ENCODE assay signal across 13 cellular contexts in genomic region chrX:71302461-71303213, GRCh38. TPM values are rescaled to one million over a fixed set of nuclear protein-coding genes. Genes with fewer than 3 reads are reported as not detected.
DNase-seq lines count a peak whose midpoint lies in the region; ATAC-seq, FAIRE-seq and TF ChIP-seq lines count a peak whose summit lies in the region.
"Had no signal": no experiment of that assay in that cellular context is flagged by ENCODE, and none has a peak within 500 bp of the region (broad histone marks: within the 10 kb centered on the region; RNA-seq: fewer than 3 reads in every experiment).

No MANE protein-coding gene starts in this region.

- no peak for TF ChIP-seq RAD21 in A549 (conservative IDR thresholded peaks at IDR 0.05 in 1 of 2, IDR thresholded peaks at IDR 0.05 in 1 of 2)

- H3K4me1 ChIP-seq in A549 (no peaks in the 10 kb centered on the region), PC-9 (replicated peaks; ENCODE audit: insufficient read depth) (no peaks in the 10 kb centered on the region)

- WGBS in A549 (ENCODE audit: missing lambda C conversion rate) = 82% methylated on average over 5 of the region's 5 CpGs

- no peak for TF ChIP-seq CTCF in A549 (IDR thresholded peaks at IDR 0.05)
- TF ChIP-seq CTCF in PC-9 (conservative IDR thresholded peaks at IDR 0.05) = no peak

- no peaks in the 10 kb centered on the region for H3K36me3 ChIP-seq in PC-9 (ENCODE audit: low read depth)

- FAIRE-seq in A549 (lab: Jason Lieb, UNC) = peak; percentile 39
- FAIRE-seq in HTR-8/SVneo (lab: Jason Lieb, UNC) = peak; percentile 42

- peaks cover 30% of the 10 kb centered on the region; the same call in 1 of the 2 replicates for H3F3A ChIP-seq in PC-9 (ENCODE audit: insufficient read depth, low read depth)

- BruUV-seq in PC-9 (replicated peaks; lab: Mats Ljungman, UMichigan) = no TSS peak

- TF ChIP-seq EP300 in A549 (IDR thresholded peaks at IDR 0.05) = no peak

- H3K4me2 ChIP-seq in A549 = no peak overlapping the region
- H3K4me2 ChIP-seq in PC-9 = no peak overlapping the region

- H3K4me3 ChIP-seq in A549 (no peak overlapping the region), PC-9 (no peak overlapping the region)
- H3K4me3 ChIP-seq: SK-N-MC had no signal

- H3K9me3 ChIP-seq in A549 = no peaks in the 10 kb centered on the region
- H3K9me3 ChIP-seq in PC-9 (ENCODE audit: insufficient read depth, low read depth) = no peaks in the 10 kb centered on the region

- H3K79me2 ChIP-seq in PC-9 (ENCODE audit: low read depth) = no peaks in the 10 kb centered on the region

- intact Hi-C loops in activated T-helper 1 cell treated with anti-CD3 and anti-CD28 coated beads, Interleukin-12 subunit alpha, Interleukin-12 subunit beta, Interleukin-2, Interleukin-4 antibody, amounts not matched to agents 30 ng/mL and 10 ng/mL and 1 ng/mL, durations not matched to agents 14 hours and 24 hours and 36 hours (cut with micrococcal nuclease) = no loop called here
- intact Hi-C loops in PC-9 (cut with micrococcal nuclease; ENCODE audit: unreplicated experiment) (no loop called here), head of caudate nucleus (cut with DNase I) (no loop called here)

- no peaks in the 10 kb centered on the region for H3K9me2 ChIP-seq in PC-9 (ENCODE audit: insufficient read depth)

- ATAC-seq in A549 (peak in 1 of 2 experiments; percentile 10; a peak in 2 of 6 replicates), HG02981 (IDR thresholded peaks at IDR 0.05; ENCODE audit: unreplicated experiment) (no peak)

- no peaks in the 10 kb centered on the region for H3K27me3 Mint-ChIP-seq in activated T-helper 1 cell treated with anti-CD3 and anti-CD28 coated beads, Interleukin-12 subunit alpha, Interleukin-12 subunit beta, Interleukin-2, Interleukin-4 antibody, amounts not matched to agents 30 ng/mL and 10 ng/mL and 1 ng/mL, durations not matched to agents 14 hours and 24 hours and 36 hours (ENCODE audit: insufficient read depth)

- no peak for TF ChIP-seq POLR2A in A549 (IDR thresholded peaks at IDR 0.05; ENCODE audit: low read length)

- H3K9me3 Mint-ChIP-seq in activated T-helper 1 cell treated with anti-CD3 and anti-CD28 coated beads, Interleukin-12 subunit alpha, Interleukin-12 subunit beta, Interleukin-2, Interleukin-4 antibody, amounts not matched to agents 30 ng/mL and 10 ng/mL and 1 ng/mL, durations not matched to agents 14 hours and 24 hours and 36 hours = no peaks in the 10 kb centered on the region

- peaks cover 32% of the 10 kb centered on the region for H3K4me1 Mint-ChIP-seq in activated T-helper 1 cell treated with anti-CD3 and anti-CD28 coated beads, Interleukin-12 subunit alpha, Interleukin-12 subunit beta, Interleukin-2, Interleukin-4 antibody, amounts not matched to agents 30 ng/mL and 10 ng/mL and 1 ng/mL, durations not matched to agents 14 hours and 24 hours and 36 hours (ENCODE audit: low read depth)

- POLR2A ChIA-PET in A549 (lab: Yijun Ruan, JAX) (interaction anchor here (2.1 kb wide), 1 partner anchor 19 kb away, joined by 11 read pairs; the partner anchor contains the start of gene NONO), PC-9 (lab: Charles Lee; ENCODE audit: unreplicated experiment) (interaction anchor here (0.6 kb wide), 1 partner anchor 1237 kb away, joined by 6 read pairs; no protein-coding TSS in a partner anchor)

- H2AFZ ChIP-seq in PC-9 = no peak overlapping the region

- no peak overlapping the region for H3K4me3 Mint-ChIP-seq in activated T-helper 1 cell treated with anti-CD3 and anti-CD28 coated beads, Interleukin-12 subunit alpha, Interleukin-12 subunit beta, Interleukin-2, Interleukin-4 antibody, amounts not matched to agents 30 ng/mL and 10 ng/mL and 1 ng/mL, durations not matched to agents 14 hours and 24 hours and 36 hours

- CTCF ChIA-PET in A549 (lab: Yijun Ruan, JAX) (interaction anchor here (1.0 kb wide), 1 partner anchor 18 kb away, joined by 3 read pairs; no protein-coding TSS in a partner anchor), PC-9 (lab: Charles Lee) (no interaction called here)

- 0 out of 2 replicates have a peak, but pooled peaks cover 2% of the 10 kb centered on the region for H4K20me1 ChIP-seq in PC-9 (ENCODE audit: insufficient read depth)

- H3K27ac ChIP-seq in A549 (no peak overlapping the region), PC-9 (no peak overlapping the region)
- H3K27ac ChIP-seq: epithelial cell of prostate had no signal

- H3K27ac Mint-ChIP-seq in activated T-helper 1 cell treated with anti-CD3 and anti-CD28 coated beads, Interleukin-12 subunit alpha, Interleukin-12 subunit beta, Interleukin-2, Interleukin-4 antibody, amounts not matched to agents 30 ng/mL and 10 ng/mL and 1 ng/mL, durations not matched to agents 14 hours and 24 hours and 36 hours = peak overlapping the region; percentile 81

- no peaks in the 10 kb centered on the region for H3K27me3 ChIP-seq in PC-9 (ENCODE audit: insufficient read depth, low read depth)

- H3K36me3 Mint-ChIP-seq in activated T-helper 1 cell treated with anti-CD3 and anti-CD28 coated beads, Interleukin-12 subunit alpha, Interleukin-12 subunit beta, Interleukin-2, Interleukin-4 antibody, amounts not matched to agents 30 ng/mL and 10 ng/mL and 1 ng/mL, durations not matched to agents 14 hours and 24 hours and 36 hours (ENCODE audit: low read depth) = peaks cover 34% of the 10 kb centered on the region

- DNase-seq in A549 (ENCODE audit: low read depth in 1 of 2, low spot score in 1 of 2) (no peak), HTR-8/SVneo (ENCODE audit: insufficient read length, low spot score) (no peak), iris pigment epithelial cell (ENCODE audit: low read depth) (peak; percentile 22), PC-9 (no peak), head of caudate nucleus (no peak), GM19238 (ENCODE audit: insufficient read length, low spot score) (no peak)
- no peak for DNase-seq in activated T-helper 1 cell treated with anti-CD3 and anti-CD28 coated beads, Interleukin-12 subunit alpha, Interleukin-12 subunit beta, Interleukin-2, Interleukin-4 antibody, amounts not matched to agents 30 ng/mL and 10 ng/mL and 1 ng/mL, durations not matched to agents 14 hours and 24 hours and 36 hours (ENCODE audit: low spot score)
- DNase-seq: C1 segment of cervical spinal cord, MM.1S, NCI-H510A treated with DMSO at 0.1 percent for 48 hours had no signal

TF ChIP-seq in A549, 52 proteins besides CTCF, POLR2A, EP300 and RAD21 (continues in another document):
- no peak for TF ChIP-seq USF2 (IDR thresholded peaks at IDR 0.05)
- TF ChIP-seq JUN (IDR thresholded peaks at IDR 0.05) = no peak
- TF ChIP-seq FOSB (CRISPR knock-in tag; IDR thresholded peaks at IDR 0.05) = no peak
- no peak for TF ChIP-seq ELK1 (IDR thresholded peaks at IDR 0.05; ENCODE audit: low read depth, low read length)
- no peak for TF ChIP-seq RARB (CRISPR knock-in tag; IDR thresholded peaks at IDR 0.05)
- TF ChIP-seq FOXS1 (CRISPR knock-in tag; IDR thresholded peaks at IDR 0.05) = no peak
- TF ChIP-seq GATA3 (IDR thresholded peaks at IDR 0.05; ENCODE audit: borderline replicate concordance) = no peak
- no peak for TF ChIP-seq POLR2AphosphoS2 (conservative IDR thresholded peaks at IDR 0.05; ENCODE audit: low read length)

RNA-seq across cellular contexts. Expression of gene ITGB1BP2, which starts 1.1 kb away (rescaled TPM):
- 3.1 and 3.6 TPM in 2 replicates for polyA plus RNA-seq in A549 (2011; rRNA removed)
- polyA plus RNA-seq in A549 (2012; cell fraction: cytosol; rRNA removed) = 1.7 and 1.9 TPM in 2 replicates
- 10.4 and 17.5 TPM in 2 replicates for polyA plus RNA-seq in A549 (2012; cell fraction: nucleus; rRNA removed)
- polyA plus RNA-seq in A549 (2017; fragmentation: RNase III; extraction: RNeasy Plus Mini Kit Qiagen cat#74134 plus additional on column Dnase treatment) = 1.4 to 2.4 TPM (median 2.0 TPM) in 3 replicates
- polyA minus RNA-seq in A549 (2011; rRNA and poly(A)+ RNA removed) = 3.4 and 5.0 TPM in 2 replicates
- 4.9 and 7.0 TPM in 2 replicates for total RNA-seq in activated T-helper 1 cell treated with anti-CD3 and anti-CD28 coated beads, Interleukin-12 subunit alpha, Interleukin-12 subunit beta, Interleukin-2, Interleukin-4 antibody, amounts not matched to agents 30 ng/mL and 10 ng/mL and 1 ng/mL, durations not matched to agents 14 hours and 24 hours and 36 hours
- 5.2 and 5.4 TPM in 2 replicates for total RNA-seq in PC-9 (2021)

RNA-seq across cellular contexts. Expression of gene NONO, which starts 19.2 kb away (rescaled TPM):
- 362 and 631 TPM in 2 replicates for polyA plus RNA-seq in A549 (2011; rRNA removed)
- 245 and 286 TPM in 2 replicates for polyA plus RNA-seq in A549 (2012; cell fraction: cytosol; rRNA removed)
- polyA plus RNA-seq in A549 (2012; cell fraction: nucleus; rRNA removed) = 271 and 435 TPM in 2 replicates
- polyA plus RNA-seq in A549 (2017; fragmentation: RNase III; extraction: RNeasy Plus Mini Kit Qiagen cat#74134 plus additional on column Dnase treatment) = 384 to 405 TPM (median 403 TPM) in 3 replicates
- polyA minus RNA-seq in A549 (2011; rRNA and poly(A)+ RNA removed) = 471 and 547 TPM in 2 replicates
- 512 and 546 TPM in 2 replicates for total RNA-seq in activated T-helper 1 cell treated with anti-CD3 and anti-CD28 coated beads, Interleukin-12 subunit alpha, Interleukin-12 subunit beta, Interleukin-2, Interleukin-4 antibody, amounts not matched to agents 30 ng/mL and 10 ng/mL and 1 ng/mL, durations not matched to agents 14 hours and 24 hours and 36 hours
- 499 and 551 TPM in 2 replicates for total RNA-seq in PC-9 (2021)

RNA-seq across cellular contexts. Expression of gene ZMYM3, which starts 48.7 kb away (rescaled TPM):
- 18.8 and 23.2 TPM in 2 replicates for polyA plus RNA-seq in A549 (2011; rRNA removed)
- 15.6 and 20.2 TPM in 2 replicates for polyA plus RNA-seq in A549 (2012; cell fraction: cytosol; rRNA removed)
- polyA plus RNA-seq in A549 (2012; cell fraction: nucleus; rRNA removed) = 35.2 and 42.2 TPM in 2 replicates
- polyA plus RNA-seq in A549 (2017; fragmentation: RNase III; extraction: RNeasy Plus Mini Kit Qiagen cat#74134 plus additional on column Dnase treatment) = 16.5 to 22.0 TPM (median 19.1 TPM) in 3 replicates
- polyA minus RNA-seq in A549 (2011; rRNA and poly(A)+ RNA removed) = 51.9 and 55.1 TPM in 2 replicates
- 12.6 and 13.2 TPM in 2 replicates for total RNA-seq in activated T-helper 1 cell treated with anti-CD3 and anti-CD28 coated beads, Interleukin-12 subunit alpha, Interleukin-12 subunit beta, Interleukin-2, Interleukin-4 antibody, amounts not matched to agents 30 ng/mL and 10 ng/mL and 1 ng/mL, durations not matched to agents 14 hours and 24 hours and 36 hours
- 45.3 and 45.7 TPM in 2 replicates for total RNA-seq in PC-9 (2021)
